ENCODE assay signal across 8 cellular contexts in the genomic region with DNA sequence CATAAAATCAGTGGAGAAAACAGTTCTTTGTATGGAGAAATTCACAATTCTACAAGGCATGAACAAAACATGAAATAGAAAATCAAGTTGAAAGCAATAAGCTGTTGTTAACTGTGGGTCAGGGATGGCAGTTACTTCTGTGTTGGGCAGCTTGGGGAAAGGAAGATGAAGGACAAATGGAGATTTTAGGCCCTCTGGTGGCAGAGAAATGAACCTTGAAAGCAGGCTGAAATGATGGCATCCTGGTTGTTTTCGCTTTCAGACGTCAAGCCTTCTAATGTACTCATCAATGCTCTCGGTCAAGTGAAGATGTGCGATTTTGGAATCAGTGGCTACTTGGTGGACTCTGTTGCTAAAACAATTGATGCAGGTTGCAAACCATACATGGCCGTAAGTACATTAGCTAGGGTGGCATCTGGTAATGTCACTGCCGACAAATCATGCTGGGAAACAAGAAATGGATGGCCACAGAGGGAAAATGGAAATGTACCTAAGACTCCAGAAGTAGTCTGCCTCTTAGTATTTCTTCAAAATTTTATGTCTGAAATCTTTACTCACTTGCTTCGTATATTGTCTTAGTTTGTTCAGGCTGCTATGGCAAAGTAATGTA.
A peak's percentile ranks its signal among the peaks of the same experiment; 100 is the strongest.
DNase-seq lines count a peak whose midpoint lies in the region; TF ChIP-seq lines count a peak whose summit lies in the region.

No MANE protein-coding gene starts in this region.

- H3K9ac ChIP-seq in OCI-LY3 (ENCODE audit: low read length) (no peak overlapping the region), endodermal cell (ENCODE audit: extremely low read depth, low read length, poor library complexity, severe bottlenecking) (no peak overlapping the region)

- peaks cover 6% of the 10 kb centered on the region for H3K9me3 Mint-ChIP-seq in endodermal cell
- peaks cover 4% of the 10 kb centered on the region for H3K9me3 Mint-ChIP-seq in mesothelial cell of epicardium

- DNase-seq in EL (peak; percentile 60), GM20000 (ENCODE audit: low spot score) (peak; percentile 41), HT-29 (ENCODE audit: low spot score) (peak; percentile 50), endodermal cell (peak; percentile 79), mesothelial cell of epicardium (ENCODE audit: low spot score in 2 of 2, unreplicated experiment in 2 of 2) (no peak)
- DNase-seq in stimulated activated CD4-positive, alpha-beta T cell treated with anti-CD3 and anti-CD28 coated beads, Interleukin-4, amount 100 ng/mL, for 4 hours: no peak
- no peak for DNase-seq in effector CD8-positive, alpha-beta T cell (lab: John Stamatoyannopoulos, UW)

- H3K27ac ChIP-seq in OCI-LY3 (ENCODE audit: low read length) (no peak overlapping the region), endodermal cell (ENCODE audit: low read depth, low read length) (no peak overlapping the region)

- H3K4me1 ChIP-seq in OCI-LY3 (ENCODE audit: low read length) (peaks cover 15% of the 10 kb centered on the region), endodermal cell (ENCODE audit: control insufficient read depth, insufficient read depth, low read length) (peaks cover 3% of the 10 kb centered on the region)

- H3K36me3 Mint-ChIP-seq in endodermal cell (ENCODE audit: low read depth): peaks cover 81% of the 10 kb centered on the region
- H3K36me3 Mint-ChIP-seq in mesothelial cell of epicardium: peaks cover 47% of the 10 kb centered on the region

- peak overlapping the region; percentile 44; the same call in 1 of the 2 replicates for H3K4me3 ChIP-seq in OCI-LY3 (ENCODE audit: low read length)
- no peak overlapping the region for H3K4me3 ChIP-seq in endodermal cell (ENCODE audit: low read length)

- peak overlapping the region; percentile 48 for H3K4me2 ChIP-seq in OCI-LY3 (ENCODE audit: low read length)

- H3K9me3 ChIP-seq in OCI-LY3 (ENCODE audit: insufficient read depth, low read length) (no peaks in the 10 kb centered on the region), endodermal cell (ENCODE audit: control insufficient read depth, low read length) (peaks cover 8% of the 10 kb centered on the region)

- H3K27me3 Mint-ChIP-seq in endodermal cell (ENCODE audit: insufficient read depth): no peaks in the 10 kb centered on the region
- H3K27me3 Mint-ChIP-seq in mesothelial cell of epicardium (ENCODE audit: low read depth): no peaks in the 10 kb centered on the region

- H3K27ac Mint-ChIP-seq in endodermal cell: no peak overlapping the region
- H3K27ac Mint-ChIP-seq in mesothelial cell of epicardium: no peak overlapping the region

- no peaks in the 10 kb centered on the region for H3K27me3 ChIP-seq in OCI-LY3 (ENCODE audit: low read depth, low read length)
- no peaks in the 10 kb centered on the region for H3K27me3 ChIP-seq in endodermal cell (ENCODE audit: control insufficient read depth, insufficient read depth, low read length, poor library complexity, severe bottlenecking)

- H2AFZ ChIP-seq in OCI-LY3 (ENCODE audit: low read depth, low read length): peak overlapping the region; percentile 76; the same call in 1 of the 2 replicates

- H4K20me1 ChIP-seq in OCI-LY3 (ENCODE audit: insufficient read depth, low read length): no peaks in the 10 kb centered on the region

- H3K4me1 Mint-ChIP-seq in endodermal cell: peaks cover 21% of the 10 kb centered on the region
- H3K4me1 Mint-ChIP-seq in mesothelial cell of epicardium: no peaks in the 10 kb centered on the region

- H3K79me2 ChIP-seq in OCI-LY3 (ENCODE audit: low read length): no peaks in the 10 kb centered on the region

- TF ChIP-seq CTCF in GM20000 (IDR thresholded peaks at IDR 0.05; ENCODE audit: extremely low read depth, missing control alignments) (peak; percentile 65), OCI-LY3 (IDR thresholded peaks at IDR 0.05; ENCODE audit: low read depth, low read length) (peak; percentile 74), endodermal cell (conservative IDR thresholded peaks at IDR 0.05) (peak; percentile 86), mesothelial cell of epicardium (IDR thresholded peaks at IDR 0.05; ENCODE audit: unreplicated experiment) (peak; percentile 57)

- H3K36me3 ChIP-seq in OCI-LY3 (replicated peaks; ENCODE audit: low read depth, low read length): peaks cover 39% of the 10 kb centered on the region
- H3K36me3 ChIP-seq in endodermal cell (ENCODE audit: control insufficient read depth, insufficient read depth, low read length): peaks cover 47% of the 10 kb centered on the region

- 68 to 71% methylated on average over 6 to 7 of the region's 7 CpGs for WGBS in endodermal cell (ENCODE audit: insufficient coverage in 1 of 2, insufficient read length in 1 of 2), 2 experiments

- H3K4me3 Mint-ChIP-seq in endodermal cell (no peak overlapping the region), mesothelial cell of epicardium (no peak overlapping the region)

Comparison
In these comparisons a context has a peak if more than half of its experiments do, and no peak if none do; other contexts are left out.
1. DNase-seq: peak in EL (single experiment), GM20000 (single experiment), HT-29 (single experiment) and endodermal cell (single experiment); none in mesothelial cell of epicardium (0 of 2), stimulated activated CD4-positive, alpha-beta T cell treated with anti-CD3 and anti-CD28 coated beads, Interleukin-4, amount 100 ng/mL, for 4 hours (0 of 2) and effector CD8-positive, alpha-beta T cell (single experiment).
2. Peak in every context shown above with its lines, with median percentiles within 50 percentile points of each other: CTCF ChIP-seq.